20 cellular contexts compared by ENCODE assay signal in genomic region chr10:5963591-5963990, GRCh38. TPM values are rescaled to one million over a fixed set of nuclear protein-coding genes. Genes with fewer than 3 reads are reported as not detected.
DNase-seq lines count a peak whose midpoint lies in the region; ATAC-seq, FAIRE-seq and TF ChIP-seq lines count a peak whose summit lies in the region.
"Had no signal": no experiment of that assay in that cellular context is flagged by ENCODE, and none has a peak within 500 bp of the region (broad histone marks: within the 10 kb centered on the region; RNA-seq: fewer than 3 reads in every experiment).

No MANE protein-coding gene starts in this region.

- WGBS in right lobe of liver (ENCODE audit: insufficient coverage, low coverage, low lambda C conversion rate, missing lambda C conversion rate) = 85% methylated on average over 9 of the region's 10 CpGs
- WGBS in HepG2 (ENCODE audit: low lambda C conversion rate) = 44% methylated on average over 6 of the region's 10 CpGs
- WGBS in ovary, 3 donors = 81 to 85% (median 85%) methylated on average over 10 of the region's 10 CpGs
- 88% methylated on average over 10 of the region's 10 CpGs for WGBS in suprapubic skin

- no peaks in the 10 kb centered on the region for H4K20me1 ChIP-seq in HepG2 (ENCODE audit: insufficient read depth, low read length)

- H3K4me1 ChIP-seq in right lobe of liver = peaks cover 0 to 25% (median 12%) of the 10 kb centered on the region in 4 donors
- peaks cover 2% of the 10 kb centered on the region for H3K4me1 ChIP-seq in HepG2 (ENCODE audit: insufficient read depth, low read length)
- H3K4me1 ChIP-seq in kidney (ENCODE audit: control insufficient read depth in 1 of 2, insufficient read depth in 1 of 2, low read depth in 1 of 2, low read length in 2 of 2) = peaks cover 0 to 3% of the 10 kb centered on the region in 2 donors
- H3K4me1 ChIP-seq in ovary (ENCODE audit: insufficient read depth) = no peaks in the 10 kb centered on the region
- H3K4me1 ChIP-seq in suprapubic skin = no peaks in the 10 kb centered on the region
- H3K4me1 ChIP-seq: Caco-2, HAP-1 had no signal

- BruUV-seq in HepG2 (replicated peaks; lab: Mats Ljungman, UMichigan) = no TSS peak

- no peak overlapping the region for H3K27ac ChIP-seq in right lobe of liver
- H3K27ac ChIP-seq in HepG2 (ENCODE audit: extremely low read length, insufficient read depth, low read length) = no peak overlapping the region
- no peak overlapping the region for H3K27ac ChIP-seq in kidney (ENCODE audit: low read depth in 2 of 2, low read length in 2 of 2)
- H3K27ac ChIP-seq in ovary = no peak overlapping the region
- H3K27ac ChIP-seq in suprapubic skin = no peak overlapping the region
- H3K27ac ChIP-seq: C4-2B, GM23248, HL-60 had no signal

- H3K27me3 ChIP-seq in right lobe of liver (no peaks in the 10 kb centered on the region), HepG2 (ENCODE audit: control insufficient read depth in 1 of 2, insufficient read depth in 2 of 2, low read length in 2 of 2) (peaks cover 0 to 1% of the 10 kb centered on the region in 2 experiments; a peak in 1 of 5 replicates), ovary (no peaks in the 10 kb centered on the region), suprapubic skin (no peaks in the 10 kb centered on the region)

- FAIRE-seq in HepG2 (lab: Jason Lieb, UNC) (no peak), kidney (lab: Jason Lieb, UNC) (no peak)
- FAIRE-seq: A204.1, D721Med, G401.6, GM12891, GM19239 had no signal

- TF ChIP-seq CTCF in right lobe of liver (IDR thresholded peaks at IDR 0.05) (no peak), HepG2 (CRISPR knock-in tag; IDR thresholded peaks at IDR 0.05) (no peak), kidney (IDR thresholded peaks at IDR 0.05; ENCODE audit: borderline replicate concordance, extremely low read depth, insufficient read depth) (no peak), ovary (IDR thresholded peaks at IDR 0.05) (no peak), suprapubic skin (IDR thresholded peaks at IDR 0.05) (no peak)

- no peak overlapping the region for H3K9ac ChIP-seq in HepG2 (ENCODE audit: insufficient read depth, low read depth, low read length)
- no peak overlapping the region for H3K9ac ChIP-seq in kidney (ENCODE audit: low read length in 2 of 2)
- H3K9ac ChIP-seq: GM23248 had no signal

- H3K4me3 ChIP-seq in right lobe of liver (no peak overlapping the region), HepG2 (replicated peaks in 1 of 3; ENCODE audit: insufficient read depth in 1 of 3, low read depth in 2 of 3, low read length in 3 of 3) (no peak overlapping the region), kidney (ENCODE audit: low read length in 2 of 2) (no peak overlapping the region), ovary (no peak overlapping the region), suprapubic skin (no peak overlapping the region)
- H3K4me3 ChIP-seq: GM23248, HAP-1 had no signal

- POLR2A ChIA-PET in HepG2 (lab: Yijun Ruan, JAX) = no interaction called here

- DNase-seq in right lobe of liver = peak in 2 of 3 donors; percentile 2 to 32
- no peak for DNase-seq in HepG2 (ENCODE audit: low spot score)
- peak; percentile 49 for DNase-seq in kidney
- DNase-seq in ovary = peak in 3 of 5 donors; percentile 3 to 7 (median 6)
- DNase-seq in suprapubic skin (ENCODE audit: low spot score in 2 of 2) = peak; percentile 20 to 59
- DNase-seq in left lobe of liver (ENCODE audit: low spot score) = no peak
- no peak for DNase-seq in cerebellar cortex (ENCODE audit: low spot score)
- DNase-seq: ACHN; CD4-positive, alpha-beta T cell; GM23248; IMR-90 had no signal

- H3K9me3 ChIP-seq in right lobe of liver (no peaks in the 10 kb centered on the region), HepG2 (ENCODE audit: low read length) (no peaks in the 10 kb centered on the region), kidney (ENCODE audit: control insufficient read depth in 1 of 2, low read length in 2 of 2) (no peaks in the 10 kb centered on the region), ovary (no peaks in the 10 kb centered on the region), suprapubic skin (no peaks in the 10 kb centered on the region)
- H3K9me3 ChIP-seq: Caco-2, HAP-1 had no signal

- CTCF ChIA-PET in HepG2 (lab: Yijun Ruan, JAX; ENCODE audit: low intra/inter-chr PET ratio, low total read pairs) = no interaction called here

- H3K36me3 ChIP-seq in right lobe of liver (peaks cover 0 to 11% (median 7%) of the 10 kb centered on the region in 4 donors), HepG2 (replicated peaks in 1 of 2; ENCODE audit: control insufficient read depth in 1 of 2, insufficient read depth in 2 of 2, low read length in 2 of 2) (no peaks in the 10 kb centered on the region), kidney (ENCODE audit: control insufficient read depth in 1 of 2, insufficient read depth in 2 of 2, low read length in 2 of 2) (no peaks in the 10 kb centered on the region), ovary (no peaks in the 10 kb centered on the region), suprapubic skin (peaks cover 53% of the 10 kb centered on the region)
- H3K36me3 ChIP-seq: HAP-1 had no signal

- H3K4me2 ChIP-seq in HepG2 (ENCODE audit: low read depth, low read length) = no peak overlapping the region

- H3K79me2 ChIP-seq in HepG2 (ENCODE audit: insufficient read depth, low read length) = no peaks in the 10 kb centered on the region

- no peak overlapping the region for H2AFZ ChIP-seq in HepG2 (ENCODE audit: low read length)
- H2AFZ ChIP-seq: GM23248 had no signal

- ATAC-seq in right lobe of liver (no peak), HepG2 (no peak), left lobe of liver (no peak)

- TF ChIP-seq EP300 in HepG2 (IDR thresholded peaks at IDR 0.05; ENCODE audit: low read depth in 2 of 2, low read length in 2 of 2) = no peak
- TF ChIP-seq EP300 in HepG2 (CRISPR knock-in tag; IDR thresholded peaks at IDR 0.05; ENCODE audit: borderline replicate concordance) = no peak
- TF ChIP-seq EP300 in ovary (IDR thresholded peaks at IDR 0.05) = no peak
- no peak for TF ChIP-seq EP300 in suprapubic skin (IDR thresholded peaks at IDR 0.05)

- no peak for TF ChIP-seq POLR2A in right lobe of liver (IDR thresholded peaks at IDR 0.05)
- no peak for TF ChIP-seq POLR2A in HepG2 (IDR thresholded peaks at IDR 0.05; ENCODE audit: insufficient read depth in 1 of 2, low read depth in 2 of 2, low read length in 2 of 2)
- no peak for TF ChIP-seq POLR2A in ovary (IDR thresholded peaks at IDR 0.05)
- TF ChIP-seq POLR2A in suprapubic skin (IDR thresholded peaks at IDR 0.05) = no peak

- in situ Hi-C loops in HepG2 (cut with HindIII; ENCODE audit: extremely low pct_ligation_motif_present, low pct_unique_long_range_greater_than_20kb) = no loop called here

- intact Hi-C loops in right lobe of liver (cut with DNase I) = no loop called here
- intact Hi-C loops in HepG2 (cut with micrococcal nuclease; ENCODE audit: unreplicated experiment) = no loop called here
- intact Hi-C loops in kidney (cut with DNase I) = no loop called here
- intact Hi-C loops in ovary (cut with DNase I) = no loop called here

- no peak for TF ChIP-seq RAD21 in HepG2 (CRISPR knock-in tag; IDR thresholded peaks at IDR 0.05)

TF ChIP-seq in HepG2, 621 proteins besides CTCF, POLR2A, EP300 and RAD21 (continues in another document):
- no peak for TF ChIP-seq ZNF703 (CRISPR knock-in tag; IDR thresholded peaks at IDR 0.05; ENCODE audit: borderline replicate concordance)
- no peak for TF ChIP-seq ATF2 (CRISPR knock-in tag; IDR thresholded peaks at IDR 0.05)
- no peak for TF ChIP-seq FOXC1 (CRISPR knock-in tag; IDR thresholded peaks at IDR 0.05; ENCODE audit: borderline replicate concordance)
- no peak for TF ChIP-seq ZNF775 (CRISPR knock-in tag; IDR thresholded peaks at IDR 0.05; ENCODE audit: borderline replicate concordance)

RNA-seq across cellular contexts. Expression of gene IL15RA, which starts 13.8 kb away (rescaled TPM):
- total RNA-seq in right lobe of liver (10 to 100 TPM in 4 of 6 experiments, 1 to 10 TPM in 2; 6.2 to 42.7 (median 13.3) TPM), HepG2 (2016; rRNA removed; fragmentation: Illumina TruSeq; extraction: Trizol) (0.53 and 0.66 TPM in 2 replicates), kidney (13.9 TPM), ovary (10 to 100 TPM in 1 of 7 donors, 1 to 10 TPM in 6; 2.7 to 15.2 (median 6.2) TPM), suprapubic skin (10 to 100 TPM; 14.1 to 26.5 (median 16.4) TPM), left lobe of liver (8.4 TPM)
- total RNA-seq in HepG2 (2016; cell fraction: cytosol; rRNA removed; fragmentation: Illumina TruSeq; extraction: Trizol; ENCODE audit: low read depth) = 0.30 TPM in 1 of 2 replicates, not detected in the other
- total RNA-seq in HepG2 (2016; cell fraction: insoluble cytoplasmic fraction; rRNA removed; fragmentation: Illumina TruSeq; extraction: Trizol) = 0.49 and 0.67 TPM in 2 replicates
- total RNA-seq in HepG2 (2016; cell fraction: membrane; rRNA removed; fragmentation: Illumina TruSeq; extraction: Trizol) = 0.43 and 0.55 TPM in 2 replicates
- 0.37 TPM in 1 of 2 replicates, not detected in the other for total RNA-seq in HepG2 (2016; cell fraction: nucleus; rRNA removed; fragmentation: Illumina TruSeq; extraction: Trizol)
- polyA plus RNA-seq in HepG2 (2011; rRNA removed) (0.77 and 0.85 TPM in 2 replicates), kidney (ENCODE audit: insufficient read depth, low read depth, low replicate concordance) (6.8 TPM), ovary (10 to 100 TPM in 1 of 2 donors, 1 to 10 TPM in 1; 6.3 to 10.0 TPM)
- 0.39 and 0.58 TPM in 2 replicates for polyA plus RNA-seq in HepG2 (2011; cell fraction: cytosol; rRNA removed)
- polyA plus RNA-seq in HepG2 (2011; cell fraction: nucleus; rRNA removed) = 0.48 and 0.50 TPM in 2 replicates
- 0.27 TPM in 1 of 2 replicates, not detected in the other for polyA plus RNA-seq in HepG2 (2012)
- polyA plus RNA-seq in HepG2 (2016; cell fraction: cytosol; fragmentation: Illumina TruSeq; extraction: Trizol; ENCODE audit: low read depth) = 0.33 and 0.44 TPM in 2 replicates
- 0.43 and 0.53 TPM in 2 replicates for polyA plus RNA-seq in HepG2 (2016; cell fraction: insoluble cytoplasmic fraction; fragmentation: Illumina TruSeq; extraction: Trizol; ENCODE audit: low read depth)
- polyA plus RNA-seq in HepG2 (2016; cell fraction: membrane; fragmentation: Illumina TruSeq; extraction: Trizol; ENCODE audit: low read depth) = 0.45 and 0.56 TPM in 2 replicates
- 0.68 and 0.77 TPM in 2 replicates for polyA plus RNA-seq in HepG2 (2016; cell fraction: nucleus; fragmentation: Illumina TruSeq; extraction: Trizol; ENCODE audit: insufficient read depth, low read depth)
- polyA minus RNA-seq in HepG2 (2011; rRNA and poly(A)+ RNA removed; ENCODE audit: low replicate concordance) = 1.1 and 4.7 TPM in 2 replicates
- polyA minus RNA-seq in HepG2 (2011; cell fraction: cytosol; rRNA and poly(A)+ RNA removed) = not detected in 2 replicates
- polyA minus RNA-seq in HepG2 (2011; cell fraction: nucleus; rRNA and poly(A)+ RNA removed) = not detected in 2 replicates

Comparison
In these comparisons a context has a peak if more than half of its experiments do, and no peak if none do; other contexts are left out.
1. DNase-seq: peak in right lobe of liver (2 of 3), kidney (single experiment), ovary (3 of 5) and suprapubic skin (2 of 2); none in HepG2 (single experiment), left lobe of liver (single experiment) and cerebellar cortex (single experiment).